In genomic region chr1:156220226-156220625, GRCh38 we compare ENCODE assay signal across 1 cellular context.
TF ChIP-seq lines count a peak whose summit lies in the region.

No MANE protein-coding gene starts in this region.

TF ChIP-seq in HepG2, 621 proteins besides CTCF, POLR2A, EP300 and RAD21:
- TF ChIP-seq ZNF772 (CRISPR knock-in tag; IDR thresholded peaks at IDR 0.05): no peak
- peak; percentile 68; the same call in 1 of the 2 replicates for TF ChIP-seq ZNF121 (CRISPR knock-in tag; IDR thresholded peaks at IDR 0.05)
